In the genomic region with DNA sequence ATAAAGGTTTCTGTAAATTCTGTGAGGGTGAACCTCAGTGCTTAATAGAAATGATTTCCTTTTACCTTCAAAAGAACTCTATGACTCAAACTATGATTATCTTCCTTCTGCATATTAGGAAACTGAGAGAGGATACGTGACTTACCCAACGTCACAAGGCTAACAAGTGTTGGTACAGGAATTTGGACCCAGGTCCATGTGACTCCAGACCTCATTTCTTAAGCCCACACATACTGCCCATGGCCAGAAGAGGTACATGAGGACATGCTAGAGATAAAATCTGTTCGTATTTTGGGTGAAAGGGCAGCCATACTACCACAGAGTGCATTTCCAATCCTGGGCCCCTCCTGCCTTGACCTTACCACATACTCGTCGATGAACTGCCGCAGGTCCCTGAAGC, we compare ENCODE assay signal across 29 cellular contexts.
DNase-seq lines count a peak whose midpoint lies in the region; ATAC-seq and TF ChIP-seq lines count a peak whose summit lies in the region.
"Had no signal": no experiment of that assay in that cellular context is flagged by ENCODE, and none has a peak within 500 bp of the region (broad histone marks: within the 10 kb centered on the region; RNA-seq: fewer than 3 reads in every experiment).

No MANE protein-coding gene starts in this region.

- no peaks in the 10 kb centered on the region for H3K9me3 Mint-ChIP-seq in activated T-cell treated with anti-CD3 and anti-CD28 coated beads, Interleukin-2, amount 50 U/mL, for 72 hours
- H3K9me3 Mint-ChIP-seq in activated B cell treated with CpG ODN at 0.5 μM for 24 hours, result no peaks in the 10 kb centered on the region
- no peaks in the 10 kb centered on the region for H3K9me3 Mint-ChIP-seq in stimulated activated memory B cell treated with anti-CD40 and anti-IgM and Interleukin-4, amounts not matched to agents 10 μg/mL and 1 μg/mL and 100 μg/mL, for 72 hours
- H3K9me3 Mint-ChIP-seq: activated naive CD4-positive, alpha-beta T cell treated with anti-CD3 and anti-CD28 coated beads, Interleukin-2, amount 50 U/mL, for 72 hours; mesothelial cell of epicardium; naive thymus-derived CD4-positive, alpha-beta T cell; type B pancreatic cell had no signal

- H3K36me3 ChIP-seq in liver (ENCODE audit: control insufficient read depth in 4 of 4, insufficient read depth in 3 of 4, low read depth in 1 of 4, low read length in 3 of 4), result peaks cover 2 to 45% (median 25%) of the 10 kb centered on the region in 4 donors
- H3K36me3 ChIP-seq: ascending aorta, cardiac muscle cell, SJSA1 had no signal

- intact Hi-C loops in activated B cell treated with CpG ODN at 0.5 μM for 24 hours (cut with micrococcal nuclease), result no loop called here
- intact Hi-C loops in posterior cingulate gyrus (cut with DNase I), result no loop called here

- H3K36me3 Mint-ChIP-seq in activated T-cell treated with anti-CD3 and anti-CD28 coated beads, Interleukin-2, amount 50 U/mL, for 72 hours (ENCODE audit: insufficient read depth in 2 of 2), result no peaks in the 10 kb centered on the region
- peaks cover 92% of the 10 kb centered on the region for H3K36me3 Mint-ChIP-seq in activated B cell treated with CpG ODN at 0.5 μM for 24 hours (ENCODE audit: low read depth)
- peaks cover 79% of the 10 kb centered on the region for H3K36me3 Mint-ChIP-seq in stimulated activated memory B cell treated with anti-CD40 and anti-IgM and Interleukin-4, amounts not matched to agents 10 μg/mL and 1 μg/mL and 100 μg/mL, for 72 hours
- H3K36me3 Mint-ChIP-seq: mesothelial cell of epicardium, type B pancreatic cell had no signal

- no peak for DNase-seq in activated T-cell treated with anti-CD3 and anti-CD28 coated beads, Interleukin-2, amount 50 U/mL, for 72 hours
- DNase-seq in activated T-cell treated with anti-CD3 and anti-CD28 coated beads, Interleukin-2, amount 50 U/mL, for 1 hour, result no peak
- DNase-seq in activated B cell treated with CpG ODN at 0.5 μM for 24 hours (no peak), posterior cingulate gyrus (no peak)
- DNase-seq: activated CD4-positive, alpha-beta T cell treated with anti-CD3 and anti-CD28 coated beads for 1 hour; AML-193; GDM1; left ventricle myocardium superior; MV-4-11; naive thymus-derived CD4-positive, alpha-beta T cell; NCI-H146; NCI-H446; NCI-H82; RPMI8226; small intestine; stimulated activated CD4-positive, alpha-beta T cell treated with anti-CD3 and anti-CD28 coated beads, Interleukin-1b, Interleukin-23, amount 100 ng/mL, for 48 hours; stimulated activated CD8-positive, alpha-beta memory T cell treated with anti-CD3 and anti-CD28 coated beads, Interleukin-4, amount 100 ng/mL, for 48 hours; T-helper 17 cell had no signal

- H3K27me3 Mint-ChIP-seq in activated T-cell treated with anti-CD3 and anti-CD28 coated beads, Interleukin-2, amount 50 U/mL, for 72 hours (ENCODE audit: low read depth), result no peaks in the 10 kb centered on the region
- no peaks in the 10 kb centered on the region for H3K27me3 Mint-ChIP-seq in activated B cell treated with CpG ODN at 0.5 μM for 24 hours
- H3K27me3 Mint-ChIP-seq in stimulated activated memory B cell treated with anti-CD40 and anti-IgM and Interleukin-4, amounts not matched to agents 10 μg/mL and 1 μg/mL and 100 μg/mL, for 72 hours, result no peaks in the 10 kb centered on the region
- H3K27me3 Mint-ChIP-seq: naive thymus-derived CD4-positive, alpha-beta T cell; type B pancreatic cell had no signal

- peak in 1 of 2 donors; percentile 50 for TF ChIP-seq RAD21 in liver (IDR thresholded peaks at IDR 0.05)

- peak overlapping the region; percentile 59 for H3K27ac Mint-ChIP-seq in activated T-cell treated with anti-CD3 and anti-CD28 coated beads, Interleukin-2, amount 50 U/mL, for 72 hours
- peak overlapping the region; percentile 93 for H3K27ac Mint-ChIP-seq in activated B cell treated with CpG ODN at 0.5 μM for 24 hours
- H3K27ac Mint-ChIP-seq in stimulated activated memory B cell treated with anti-CD40 and anti-IgM and Interleukin-4, amounts not matched to agents 10 μg/mL and 1 μg/mL and 100 μg/mL, for 72 hours, result peak overlapping the region; percentile 89
- H3K27ac Mint-ChIP-seq: mesothelial cell of epicardium, type B pancreatic cell had no signal

- H3K4me1 ChIP-seq in liver (ENCODE audit: control insufficient read depth in 4 of 4, insufficient read depth in 4 of 4, low read length in 3 of 4), result peaks cover 7 to 38% (median 26%) of the 10 kb centered on the region in 4 donors
- H3K4me1 ChIP-seq: A549, ascending aorta, SJSA1 had no signal

- peak in 1 of 2 donors; percentile 8 for ATAC-seq in activated T-cell treated with anti-CD3 and anti-CD28 coated beads, Interleukin-2, amount 50 U/mL, for 72 hours (replicated peaks in 1 of 2)
- no peak for ATAC-seq in activated B cell treated with CpG ODN at 0.5 μM for 24 hours (ENCODE audit: low read depth)
- no peak for ATAC-seq in stimulated activated memory B cell treated with anti-CD40 and anti-IgM and Interleukin-4, amounts not matched to agents 10 μg/mL and 1 μg/mL and 100 μg/mL, for 72 hours
- ATAC-seq in HG02973 (IDR thresholded peaks at IDR 0.05; ENCODE audit: unreplicated experiment), result no peak
- ATAC-seq in GM18867 (IDR thresholded peaks at IDR 0.05; ENCODE audit: unreplicated experiment), result no peak
- ATAC-seq: A549; left ventricle myocardium superior; naive thymus-derived CD4-positive, alpha-beta T cell; T-helper 17 cell had no signal

- POLR2A ChIA-PET in activated B cell treated with CpG ODN at 0.5 μM for 24 hours (lab: Charles Lee), result interaction anchor here (1.0 to 2.1 kb wide), 3 partner anchors 25 to 69 kb away, joined by 4 to 9 read pairs (median 8); no protein-coding TSS in a partner anchor

- peak overlapping the region; percentile 84 to 86 for H3K27ac ChIP-seq in liver (ENCODE audit: low read depth in 1 of 2, low read length in 2 of 2)
- H3K27ac ChIP-seq: A549, ascending aorta, cardiac muscle cell, SJSA1 had no signal

- CTCF ChIA-PET in activated B cell treated with CpG ODN at 0.5 μM for 24 hours (lab: Charles Lee), result interaction anchor here (1.1 to 1.2 kb wide), 2 partner anchors 18 to 70 kb away, joined by 3 read pairs; no protein-coding TSS in a partner anchor

- WGBS in liver, result 65% methylated on average over 6 of the region's 6 CpGs

- peak overlapping the region in 1 of 2 donors; percentile 39 for H3K4me3 Mint-ChIP-seq in activated T-cell treated with anti-CD3 and anti-CD28 coated beads, Interleukin-2, amount 50 U/mL, for 72 hours
- H3K4me3 Mint-ChIP-seq in activated B cell treated with CpG ODN at 0.5 μM for 24 hours, result no peak overlapping the region
- peak overlapping the region; percentile 12 for H3K4me3 Mint-ChIP-seq in stimulated activated memory B cell treated with anti-CD40 and anti-IgM and Interleukin-4, amounts not matched to agents 10 μg/mL and 1 μg/mL and 100 μg/mL, for 72 hours
- H3K4me3 Mint-ChIP-seq: mesothelial cell of epicardium, T-helper 17 cell, type B pancreatic cell had no signal

- H3K9me3 ChIP-seq in liver (ENCODE audit: control insufficient read depth in 4 of 4, low read length in 3 of 4), result no peaks in the 10 kb centered on the region
- H3K9me3 ChIP-seq: A549, ascending aorta, SJSA1 had no signal

- H3K27me3 ChIP-seq in liver (ENCODE audit: control insufficient read depth in 4 of 4, insufficient read depth in 4 of 4, low read length in 3 of 4), result no peaks in the 10 kb centered on the region
- H3K27me3 ChIP-seq: ascending aorta, cardiac muscle cell, SJSA1 had no signal

- peaks cover 55% of the 10 kb centered on the region for H3K4me1 Mint-ChIP-seq in activated T-cell treated with anti-CD3 and anti-CD28 coated beads, Interleukin-2, amount 50 U/mL, for 72 hours (ENCODE audit: low read depth)
- H3K4me1 Mint-ChIP-seq in activated B cell treated with CpG ODN at 0.5 μM for 24 hours, result peaks cover 90% of the 10 kb centered on the region
- H3K4me1 Mint-ChIP-seq in stimulated activated memory B cell treated with anti-CD40 and anti-IgM and Interleukin-4, amounts not matched to agents 10 μg/mL and 1 μg/mL and 100 μg/mL, for 72 hours, result peaks cover 81% of the 10 kb centered on the region
- H3K4me1 Mint-ChIP-seq: mesothelial cell of epicardium had no signal

- no peak overlapping the region for H3K4me3 ChIP-seq in liver (ENCODE audit: low read depth in 1 of 3, low read length in 3 of 3)
- H3K4me3 ChIP-seq: A549, ascending aorta, cardiac muscle cell, SJSA1 had no signal

- TF ChIP-seq CTCF in activated B cell treated with CpG ODN at 0.5 μM for 24 hours (IDR thresholded peaks at IDR 0.05) (no peak), liver (IDR thresholded peaks at IDR 0.05; ENCODE audit: low read depth, low read length, missing input control) (no peak)

- H3K9ac ChIP-seq in liver (ENCODE audit: low read depth in 1 of 2, low read length in 2 of 2), result no peak overlapping the region

TF ChIP-seq in liver, 16 proteins besides CTCF, POLR2A, EP300 and RAD21 (continues in another document):
- TF ChIP-seq GABPA (IDR thresholded peaks at IDR 0.05 in 1 of 2, conservative IDR thresholded peaks at IDR 0.05 in 1 of 2) (no peak), FOXA1 (IDR thresholded peaks at IDR 0.05) (no peak), EGR1 (IDR thresholded peaks at IDR 0.05; ENCODE audit: low read depth in 2 of 2) (no peak), HNF4A (conservative IDR thresholded peaks at IDR 0.05) (peak; percentile 93 to 96), FOXA2 (IDR thresholded peaks at IDR 0.05) (no peak)
- TF ChIP-seq, protein P1, sequence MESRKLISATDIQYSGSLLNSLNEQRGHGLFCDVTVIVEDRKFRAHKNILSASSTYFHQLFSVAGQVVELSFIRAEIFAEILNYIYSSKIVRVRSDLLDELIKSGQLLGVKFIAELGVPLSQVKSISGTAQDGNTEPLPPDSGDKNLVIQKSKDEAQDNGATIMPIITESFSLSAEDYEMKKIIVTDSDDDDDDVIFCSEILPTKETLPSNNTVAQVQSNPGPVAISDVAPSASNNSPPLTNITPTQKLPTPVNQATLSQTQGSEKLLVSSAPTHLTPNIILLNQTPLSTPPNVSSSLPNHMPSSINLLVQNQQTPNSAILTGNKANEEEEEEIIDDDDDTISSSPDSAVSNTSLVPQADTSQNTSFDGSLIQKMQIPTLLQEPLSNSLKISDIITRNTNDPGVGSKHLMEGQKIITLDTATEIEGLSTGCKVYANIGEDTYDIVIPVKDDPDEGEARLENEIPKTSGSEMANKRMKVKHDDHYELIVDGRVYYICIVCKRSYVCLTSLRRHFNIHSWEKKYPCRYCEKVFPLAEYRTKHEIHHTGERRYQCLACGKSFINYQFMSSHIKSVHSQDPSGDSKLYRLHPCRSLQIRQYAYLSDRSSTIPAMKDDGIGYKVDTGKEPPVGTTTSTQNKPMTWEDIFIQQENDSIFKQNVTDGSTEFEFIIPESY (IDR thresholded peaks at IDR 0.05), result peak; percentile 28
